Comparison of ENCODE assay signal across 8 cellular contexts in the genomic region with DNA sequence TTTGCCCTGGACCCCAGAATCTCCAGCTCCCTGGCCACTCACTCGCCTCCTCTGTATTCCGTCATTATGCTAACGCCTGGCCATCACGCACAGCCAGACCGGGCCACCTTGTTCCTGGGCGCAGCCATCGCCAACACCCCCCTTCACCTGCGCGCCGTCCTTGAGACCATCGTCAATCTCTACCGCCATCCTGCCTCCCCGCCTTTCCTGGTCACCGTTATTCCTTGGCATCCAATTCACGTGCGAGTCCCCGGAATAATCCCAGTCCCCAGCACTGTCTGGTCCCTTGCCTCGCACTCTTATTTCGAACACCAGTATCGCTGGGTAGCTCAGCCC. TPM values are rescaled to one million over a fixed set of nuclear protein-coding genes. Genes with fewer than 3 reads are reported as not detected.
DNase-seq lines count a peak whose midpoint lies in the region; ATAC-seq, FAIRE-seq and TF ChIP-seq lines count a peak whose summit lies in the region.

No MANE protein-coding gene starts in this region.

- H3K9ac ChIP-seq in kidney (ENCODE audit: low read length in 2 of 2) (peak overlapping the region; percentile 63 to 75), subcutaneous abdominal adipose tissue (ENCODE audit: low read length in 5 of 5) (peak overlapping the region in 4 of 5 donors; percentile 67 to 95 (median 84))

- CTCF ChIA-PET in CD8-positive, alpha-beta memory T cell (lab: Charles Lee), result interaction anchor here (1.0 kb wide), 1 partner anchor 48 kb away, joined by 5 read pairs; no protein-coding TSS in a partner anchor

- H3K9me3 Mint-ChIP-seq in CD8-positive, alpha-beta memory T cell, result no peaks in the 10 kb centered on the region

- ATAC-seq in HG03196 (IDR thresholded peaks at IDR 0.05; ENCODE audit: unreplicated experiment) (peak; percentile 5), GM21390 (IDR thresholded peaks at IDR 0.05; ENCODE audit: unreplicated experiment) (no peak)

- intact Hi-C loops in kidney (cut with DNase I), result no loop called here

- no peak for TF ChIP-seq CTCF in astrocyte of the spinal cord (IDR thresholded peaks at IDR 0.05; ENCODE audit: low read depth, low read length)
- TF ChIP-seq CTCF in kidney (IDR thresholded peaks at IDR 0.05; ENCODE audit: borderline replicate concordance, extremely low read depth, insufficient read depth), result no peak

- H3K27me3 Mint-ChIP-seq in CD8-positive, alpha-beta memory T cell, result no peaks in the 10 kb centered on the region

- H3K27ac ChIP-seq in CD8-positive, alpha-beta memory T cell (ENCODE audit: low read depth, low read length), result peak overlapping the region; percentile 75
- peak overlapping the region; percentile 82 to 90 for H3K27ac ChIP-seq in kidney (ENCODE audit: low read depth in 2 of 2, low read length in 2 of 2)
- H3K27ac ChIP-seq in subcutaneous abdominal adipose tissue (ENCODE audit: low read depth, low read length), result peak overlapping the region; percentile 50

- H3K4me1 ChIP-seq in CD8-positive, alpha-beta memory T cell (ENCODE audit: insufficient read depth, low read length), result peaks cover 16% of the 10 kb centered on the region
- H3K4me1 ChIP-seq in kidney (ENCODE audit: control insufficient read depth in 1 of 2, insufficient read depth in 1 of 2, low read depth in 1 of 2, low read length in 2 of 2) (peaks cover 0 to 10% of the 10 kb centered on the region in 2 donors), subcutaneous abdominal adipose tissue (ENCODE audit: control insufficient read depth in 5 of 5, insufficient read depth in 5 of 5, low read length in 5 of 5) (peaks cover 0 to 24% (median 16%) of the 10 kb centered on the region in 5 donors)

- H3K36me3 ChIP-seq in CD8-positive, alpha-beta memory T cell (ENCODE audit: insufficient read depth, low read length), result peaks cover 10% of the 10 kb centered on the region
- H3K36me3 ChIP-seq in kidney (ENCODE audit: control insufficient read depth in 1 of 2, insufficient read depth in 2 of 2, low read length in 2 of 2), result peaks cover 4 to 11% of the 10 kb centered on the region in 2 donors
- peaks cover 0 to 16% (median 15%) of the 10 kb centered on the region in 5 donors for H3K36me3 ChIP-seq in subcutaneous abdominal adipose tissue (ENCODE audit: control insufficient read depth in 5 of 5, insufficient read depth in 5 of 5, low read length in 5 of 5)

- peaks cover 24 to 38% (median 30%) of the 10 kb centered on the region in 3 donors for H3K4me1 Mint-ChIP-seq in CD8-positive, alpha-beta memory T cell

- H3K36me3 Mint-ChIP-seq in CD8-positive, alpha-beta memory T cell, result peaks cover 0 to 28% (median 0%) of the 10 kb centered on the region in 3 donors

- DNase-seq in CD8-positive, alpha-beta memory T cell, result no peak
- peak; percentile 19 for DNase-seq in astrocyte of the spinal cord (ENCODE audit: low read depth, low spot score)
- no peak for DNase-seq in kidney
- no peak for DNase-seq in activated CD4-positive, CD25-positive, alpha-beta regulatory T cell (lab: John Stamatoyannopoulos, UW)
- DNase-seq in SIG-M5 treated with dmso at 0.1 percent for 504 hours (lab: John Stamatoyannopoulos, UW; ENCODE audit: unreplicated experiment), result no peak

- FAIRE-seq in kidney (lab: Jason Lieb, UNC), result no peak

- in situ Hi-C loops in astrocyte of the spinal cord (cut with HindIII; ENCODE audit: low sequenced_read_pairs), result no loop called here

- H3K27me3 ChIP-seq in CD8-positive, alpha-beta memory T cell (ENCODE audit: insufficient read depth, low read length, poor library complexity, severe bottlenecking), result no peaks in the 10 kb centered on the region
- H3K27me3 ChIP-seq in subcutaneous abdominal adipose tissue (ENCODE audit: control insufficient read depth in 5 of 5, insufficient read depth in 4 of 5, low read length in 5 of 5), result no peaks in the 10 kb centered on the region

- peak overlapping the region; percentile 68 to 97 (median 90) for H3K27ac Mint-ChIP-seq in CD8-positive, alpha-beta memory T cell

- no peaks in the 10 kb centered on the region for H3K9me3 ChIP-seq in CD8-positive, alpha-beta memory T cell (ENCODE audit: low read length)
- no peaks in the 10 kb centered on the region for H3K9me3 ChIP-seq in kidney (ENCODE audit: control insufficient read depth in 1 of 2, low read length in 2 of 2)
- H3K9me3 ChIP-seq in subcutaneous abdominal adipose tissue (ENCODE audit: control insufficient read depth in 5 of 5, low read length in 5 of 5), result no peaks in the 10 kb centered on the region

- H3K4me3 ChIP-seq in CD8-positive, alpha-beta memory T cell (ENCODE audit: low read length), result peak overlapping the region; percentile 98
- H3K4me3 ChIP-seq in astrocyte of the spinal cord (ENCODE audit: low read depth, low read length) (peak overlapping the region; percentile 87), kidney (ENCODE audit: low read length in 2 of 2) (peak overlapping the region; percentile 82 to 93), subcutaneous abdominal adipose tissue (ENCODE audit: low read depth in 1 of 5, low read length in 5 of 5) (peak overlapping the region; percentile 84 to 97 (median 90))

- peak overlapping the region; percentile 73 to 97 (median 90) for H3K4me3 Mint-ChIP-seq in CD8-positive, alpha-beta memory T cell

- POLR2A ChIA-PET in CD8-positive, alpha-beta memory T cell (lab: Charles Lee), result interaction anchor here (0.6 to 2.6 kb wide), 3 partner anchors 20 to 49 kb away, joined by 3 to 13 read pairs (median 4); a partner anchor contains a TSS

RNA-seq across cellular contexts. Expression of a gene that starts 0.5 kb away (rescaled TPM):
- total RNA-seq in CD8-positive, alpha-beta memory T cell, result 10 to 100 TPM; 66.0 to 74.3 TPM
- polyA plus RNA-seq in CD8-positive, alpha-beta memory T cell, result 124 TPM
- total RNA-seq in kidney, result 84.7 TPM
- polyA plus RNA-seq in kidney (ENCODE audit: insufficient read depth, low read depth, low replicate concordance), result 209 TPM

RNA-seq across cellular contexts. Expression of a gene that starts 5.3 kb away (rescaled TPM):
- 1 to 10 TPM; 3.3 to 4.6 TPM for total RNA-seq in CD8-positive, alpha-beta memory T cell
- polyA plus RNA-seq in CD8-positive, alpha-beta memory T cell, result 0.59 TPM
- total RNA-seq in kidney, result 2.6 TPM
- 0.99 TPM for polyA plus RNA-seq in kidney (ENCODE audit: insufficient read depth, low read depth, low replicate concordance)

RNA-seq across cellular contexts. Expression of a gene that starts 14.1 kb away (rescaled TPM):
- 10 to 100 TPM; 40.0 to 42.5 TPM for total RNA-seq in CD8-positive, alpha-beta memory T cell
- polyA plus RNA-seq in CD8-positive, alpha-beta memory T cell, result 29.4 TPM
- 47.6 TPM for total RNA-seq in kidney
- 70.6 TPM for polyA plus RNA-seq in kidney (ENCODE audit: insufficient read depth, low read depth, low replicate concordance)

RNA-seq across cellular contexts. Expression of a gene that starts 19.8 kb away (rescaled TPM):
- total RNA-seq in CD8-positive, alpha-beta memory T cell, result 10 to 100 TPM; 23.4 to 25.9 TPM
- polyA plus RNA-seq in CD8-positive, alpha-beta memory T cell, result 9.3 TPM
- 20.5 TPM for total RNA-seq in kidney
- polyA plus RNA-seq in kidney (ENCODE audit: insufficient read depth, low read depth, low replicate concordance), result 2.9 TPM

RNA-seq across cellular contexts. Expression of a gene that starts 20.0 kb away (rescaled TPM):
- total RNA-seq in CD8-positive, alpha-beta memory T cell, result 10 to 100 TPM; 15.9 to 20.5 TPM
- polyA plus RNA-seq in CD8-positive, alpha-beta memory T cell, result 8.7 TPM
- total RNA-seq in kidney, result 6.4 TPM
- 5.4 TPM for polyA plus RNA-seq in kidney (ENCODE audit: insufficient read depth, low read depth, low replicate concordance)
